8 cellular contexts compared by ENCODE assay signal in genomic region chr21:36630485-36631206, GRCh38.
DNase-seq lines count a peak whose midpoint lies in the region; ATAC-seq and TF ChIP-seq lines count a peak whose summit lies in the region.

No MANE protein-coding gene starts in this region.

- H3K27me3 ChIP-seq in colonic mucosa (peaks cover 21% of the 10 kb centered on the region), mesendoderm (ENCODE audit: insufficient read depth, low read length, poor library complexity) (no peaks in the 10 kb centered on the region)

- no peaks in the 10 kb centered on the region for H3K79me1 ChIP-seq in mesendoderm (ENCODE audit: low read length)

- H2AK5ac ChIP-seq in mesendoderm (ENCODE audit: low read length), result no peak overlapping the region

- H3K9ac ChIP-seq in colonic mucosa (ENCODE audit: low read depth in 2 of 2, low read length in 2 of 2) (no peak overlapping the region), mesendoderm (ENCODE audit: low read length) (no peak overlapping the region)

- no peak overlapping the region for H3K4me2 ChIP-seq in mesendoderm (ENCODE audit: low read length)

- intact Hi-C loops in colonic mucosa (cut with DNase I), result loop anchor here (10.0 kb wide), 1 partner anchor 224 kb away; no protein-coding TSS in a partner anchor

- H2BK120ac ChIP-seq in mesendoderm (ENCODE audit: low read depth, low read length), result no peak overlapping the region

- ATAC-seq in HG02884 (IDR thresholded peaks at IDR 0.05; ENCODE audit: unreplicated experiment), result no peak

- DNase-seq in activated gamma-delta T cell treated with Interleukin-2 at 50 U/mL for 16 hours (peak; percentile 56), activated gamma-delta T cell (lab: John Stamatoyannopoulos, UW) (no peak), NCI-H2171 treated with DMSO at 0.1 percent for 48 hours (lab: John Stamatoyannopoulos, UW) (peak; percentile 8), colonic mucosa (peak; percentile 73), mesendoderm (peak; percentile 79)
- DNase-seq in activated CD4-positive, alpha-beta T cell treated with anti-CD3 and anti-CD28 coated beads for 24 hours (ENCODE audit: low read depth in 2 of 2), result peak; percentile 41 to 63
- DNase-seq in stimulated activated CD8-positive, alpha-beta memory T cell treated with anti-CD3 and anti-CD28 coated beads, Interleukin-7, amount 100 ng/mL, for 4 hours (ENCODE audit: low read depth in 2 of 2), result peak; percentile 15 to 20

- no CpG with 5 or more reads among the region's 19 CpGs for WGBS in mesendoderm (ENCODE audit: extremely low coverage, insufficient coverage, low lambda C conversion rate)

- H3K4ac ChIP-seq in mesendoderm (ENCODE audit: low read depth, low read length), result no peak overlapping the region

- H3K9me3 ChIP-seq in colonic mucosa, result no peaks in the 10 kb centered on the region

- H3K4me3 ChIP-seq in colonic mucosa (no peak overlapping the region), mesendoderm (ENCODE audit: low read length) (no peak overlapping the region)

- H3K79me2 ChIP-seq in mesendoderm (ENCODE audit: control insufficient read depth, insufficient read depth, low read length), result no peaks in the 10 kb centered on the region

- H2BK15ac ChIP-seq in mesendoderm (replicated peaks; ENCODE audit: low read depth), result no peak overlapping the region

- no peak overlapping the region for H3K18ac ChIP-seq in mesendoderm (ENCODE audit: low read length)

- H3K27ac ChIP-seq in colonic mucosa (no peak overlapping the region), mesendoderm (ENCODE audit: low read depth, low read length) (no peak overlapping the region)

- H3K36me3 ChIP-seq in colonic mucosa, result no peaks in the 10 kb centered on the region
- H3K36me3 ChIP-seq in mesendoderm (ENCODE audit: control insufficient read depth, insufficient read depth, low read length), result no peaks in the 10 kb centered on the region

- no peak overlapping the region for H2BK5ac ChIP-seq in mesendoderm (ENCODE audit: low read length)

- H4K5ac ChIP-seq in mesendoderm (ENCODE audit: low read length), result no peak overlapping the region

- no peak overlapping the region for H4K8ac ChIP-seq in mesendoderm (ENCODE audit: low read depth, low read length)

- H3K4me1 ChIP-seq in colonic mucosa (no peaks in the 10 kb centered on the region), mesendoderm (ENCODE audit: control insufficient read depth, low read depth, low read length) (no peaks in the 10 kb centered on the region)

- H3K23ac ChIP-seq in mesendoderm (ENCODE audit: low read length), result no peak overlapping the region

- TF ChIP-seq CTCF in colonic mucosa (IDR thresholded peaks at IDR 0.05), result peak; percentile 73

- H3K56ac ChIP-seq in mesendoderm (ENCODE audit: low read length), result no peak overlapping the region
